Comparison of ENCODE assay signal across 1 cellular context in genomic region chr14:102155150-102155549, GRCh38.
TF ChIP-seq lines count a peak whose summit lies in the region.

No MANE protein-coding gene starts in this region.

TF ChIP-seq in WTC11, 78 proteins besides CTCF, POLR2A, EP300 and RAD21 (continued from another document):
- TF ChIP-seq AFF4 (CRISPR knock-in tag; IDR thresholded peaks at IDR 0.05; ENCODE audit: borderline replicate concordance) (no peak), TCF7 (CRISPR knock-in tag; IDR thresholded peaks at IDR 0.05; ENCODE audit: low read depth) (no peak), FOXK1 (CRISPR knock-in tag; IDR thresholded peaks at IDR 0.05) (no peak), OVOL2 (CRISPR knock-in tag; IDR thresholded peaks at IDR 0.05; ENCODE audit: borderline replicate concordance) (no peak), ZNF281 (CRISPR knock-in tag; IDR thresholded peaks at IDR 0.05) (no peak), ATF1 (CRISPR knock-in tag; IDR thresholded peaks at IDR 0.05) (no peak), TEAD1 (CRISPR knock-in tag; IDR thresholded peaks at IDR 0.05) (no peak), ZNF423 (CRISPR knock-in tag; IDR thresholded peaks at IDR 0.05) (no peak), NR2C2 (CRISPR knock-in tag; IDR thresholded peaks at IDR 0.05) (no peak)
- TF ChIP-seq, protein P1, sequence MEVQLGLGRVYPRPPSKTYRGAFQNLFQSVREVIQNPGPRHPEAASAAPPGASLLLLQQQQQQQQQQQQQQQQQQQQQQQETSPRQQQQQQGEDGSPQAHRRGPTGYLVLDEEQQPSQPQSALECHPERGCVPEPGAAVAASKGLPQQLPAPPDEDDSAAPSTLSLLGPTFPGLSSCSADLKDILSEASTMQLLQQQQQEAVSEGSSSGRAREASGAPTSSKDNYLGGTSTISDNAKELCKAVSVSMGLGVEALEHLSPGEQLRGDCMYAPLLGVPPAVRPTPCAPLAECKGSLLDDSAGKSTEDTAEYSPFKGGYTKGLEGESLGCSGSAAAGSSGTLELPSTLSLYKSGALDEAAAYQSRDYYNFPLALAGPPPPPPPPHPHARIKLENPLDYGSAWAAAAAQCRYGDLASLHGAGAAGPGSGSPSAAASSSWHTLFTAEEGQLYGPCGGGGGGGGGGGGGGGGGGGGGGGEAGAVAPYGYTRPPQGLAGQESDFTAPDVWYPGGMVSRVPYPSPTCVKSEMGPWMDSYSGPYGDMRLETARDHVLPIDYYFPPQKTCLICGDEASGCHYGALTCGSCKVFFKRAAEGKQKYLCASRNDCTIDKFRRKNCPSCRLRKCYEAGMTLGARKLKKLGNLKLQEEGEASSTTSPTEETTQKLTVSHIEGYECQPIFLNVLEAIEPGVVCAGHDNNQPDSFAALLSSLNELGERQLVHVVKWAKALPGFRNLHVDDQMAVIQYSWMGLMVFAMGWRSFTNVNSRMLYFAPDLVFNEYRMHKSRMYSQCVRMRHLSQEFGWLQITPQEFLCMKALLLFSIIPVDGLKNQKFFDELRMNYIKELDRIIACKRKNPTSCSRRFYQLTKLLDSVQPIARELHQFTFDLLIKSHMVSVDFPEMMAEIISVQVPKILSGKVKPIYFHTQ (CRISPR knock-in tag; IDR thresholded peaks at IDR 0.05): no peak
